7 cellular contexts compared by ENCODE assay signal in the genomic region with DNA sequence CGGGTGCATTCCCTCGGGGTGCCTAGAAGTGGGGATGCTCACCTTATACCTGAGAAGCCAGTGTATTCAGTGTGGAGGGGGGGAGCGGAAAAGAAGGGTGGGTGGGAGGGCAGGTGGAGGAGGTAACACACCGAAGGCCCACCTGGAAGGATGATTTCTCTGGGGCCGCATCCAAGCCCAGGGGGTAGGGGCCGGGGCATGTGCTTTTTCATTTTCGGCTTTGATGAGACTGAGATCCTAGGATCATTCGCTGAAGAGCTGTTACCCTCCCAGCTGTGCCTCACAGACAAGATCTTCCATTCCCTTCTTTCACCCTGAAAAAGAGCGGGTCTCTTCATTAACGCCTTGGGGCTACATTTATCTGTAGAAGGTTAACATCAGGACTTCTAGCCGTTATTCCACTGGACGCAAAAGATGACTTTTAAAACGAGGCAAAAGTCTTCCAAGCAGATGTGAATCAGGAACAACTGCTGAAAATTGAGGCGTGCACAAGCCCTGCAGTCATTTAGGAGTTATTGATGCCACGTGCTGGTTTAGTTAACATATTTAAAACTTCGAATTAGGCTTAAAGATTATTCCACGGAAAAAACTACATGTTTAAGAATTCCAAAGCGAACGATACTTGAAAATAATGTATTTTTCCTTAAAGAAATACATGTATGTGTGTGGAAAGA. TPM values are rescaled to one million over a fixed set of nuclear protein-coding genes. Genes with fewer than 3 reads are reported as not detected.
DNase-seq lines count a peak whose midpoint lies in the region; ATAC-seq and TF ChIP-seq lines count a peak whose summit lies in the region.

No MANE protein-coding gene starts in this region.

- peak overlapping the region; percentile 69 for H3K4me3 Mint-ChIP-seq in stimulated activated effector memory CD8-positive, alpha-beta T cell treated with anti-CD3 and anti-CD28 coated beads, Interleukin-12 subunit alpha, Interleukin-12 subunit beta, amount 100 ng/mL, for 72 hours

- H3K4me2 ChIP-seq in GM23248 (ENCODE audit: unreplicated experiment) (peak overlapping the region; percentile 90), hepatocyte (peak overlapping the region; percentile 92)

- no peak for ATAC-seq in stimulated activated effector memory CD8-positive, alpha-beta T cell treated with anti-CD3 and anti-CD28 coated beads, Interleukin-12 subunit alpha, Interleukin-12 subunit beta, amount 100 ng/mL, for 72 hours
- ATAC-seq in HG03442 (IDR thresholded peaks at IDR 0.05; ENCODE audit: unreplicated experiment) = no peak

- H3K9me3 Mint-ChIP-seq in stimulated activated effector memory CD8-positive, alpha-beta T cell treated with anti-CD3 and anti-CD28 coated beads, Interleukin-12 subunit alpha, Interleukin-12 subunit beta, amount 100 ng/mL, for 72 hours = no peaks in the 10 kb centered on the region

- H3K4me1 ChIP-seq in GM23248 (ENCODE audit: insufficient read depth) (peaks cover 34% of the 10 kb centered on the region), hepatocyte (ENCODE audit: insufficient read depth) (peaks cover 7% of the 10 kb centered on the region)

- WGBS in GM23248 (ENCODE audit: low coverage in 1 of 2, low lambda C conversion rate in 2 of 2, missing lambda C conversion rate in 2 of 2), 2 experiments = 0% methylated on average over 16 to 19 of the region's 19 CpGs
- WGBS in hepatocyte (ENCODE audit: low lambda C conversion rate, missing lambda C conversion rate) = 12% methylated on average over 19 of the region's 19 CpGs

- H3K79me2 ChIP-seq in GM23248 (ENCODE audit: insufficient read depth) (peaks cover 71% of the 10 kb centered on the region), hepatocyte (peaks cover 3% of the 10 kb centered on the region)

- peak overlapping the region; percentile 84 for H3K4me3 ChIP-seq in GM23248
- peak overlapping the region; percentile 95 for H3K4me3 ChIP-seq in hepatocyte

- peak overlapping the region; percentile 45 for H2AFZ ChIP-seq in GM23248
- peak overlapping the region; percentile 92 for H2AFZ ChIP-seq in hepatocyte

- H3K36me3 Mint-ChIP-seq in stimulated activated effector memory CD8-positive, alpha-beta T cell treated with anti-CD3 and anti-CD28 coated beads, Interleukin-12 subunit alpha, Interleukin-12 subunit beta, amount 100 ng/mL, for 72 hours = no peaks in the 10 kb centered on the region

- peak overlapping the region; percentile 33 for H3K27ac ChIP-seq in GM23248
- peak overlapping the region; percentile 1 for H3K27ac ChIP-seq in hepatocyte

- peak overlapping the region; percentile 68 for H3K9ac ChIP-seq in GM23248

- H3K9me2 ChIP-seq in GM23248 (ENCODE audit: insufficient read depth) (no peaks in the 10 kb centered on the region), hepatocyte (replicated peaks; ENCODE audit: insufficient read depth) (no peaks in the 10 kb centered on the region)

- H3F3A ChIP-seq in GM23248 (ENCODE audit: insufficient read depth) = peaks cover 41% of the 10 kb centered on the region

- H3K9me3 ChIP-seq in GM23248 (ENCODE audit: low read depth) (no peaks in the 10 kb centered on the region), hepatocyte (ENCODE audit: low read depth) (no peaks in the 10 kb centered on the region)

- in situ Hi-C loops in GM23248 (cut with MboI) = no loop called here

- peaks cover 13% of the 10 kb centered on the region for H3K4me1 Mint-ChIP-seq in stimulated activated effector memory CD8-positive, alpha-beta T cell treated with anti-CD3 and anti-CD28 coated beads, Interleukin-12 subunit alpha, Interleukin-12 subunit beta, amount 100 ng/mL, for 72 hours

- H3K36me3 ChIP-seq in GM23248 (ENCODE audit: low read depth) (peaks cover 13% of the 10 kb centered on the region), hepatocyte (replicated peaks; ENCODE audit: insufficient read depth, low read depth) (no peaks in the 10 kb centered on the region)

- H4K20me1 ChIP-seq in GM23248 (ENCODE audit: insufficient read depth) (peaks cover 7% of the 10 kb centered on the region; the same call in 1 of the 2 replicates), hepatocyte (ENCODE audit: insufficient read depth, poor library complexity, severe bottlenecking) (no peaks in the 10 kb centered on the region)

- H3K27ac Mint-ChIP-seq in stimulated activated effector memory CD8-positive, alpha-beta T cell treated with anti-CD3 and anti-CD28 coated beads, Interleukin-12 subunit alpha, Interleukin-12 subunit beta, amount 100 ng/mL, for 72 hours = no peak overlapping the region

- DNase-seq in GM23248 (peak; percentile 60), SW480 (ENCODE audit: low spot score) (peak; percentile 23), hepatocyte (ENCODE audit: low spot score) (no peak), KG1 (lab: John Stamatoyannopoulos, UW) (no peak)
- no peak for DNase-seq in stimulated activated effector memory CD8-positive, alpha-beta T cell treated with anti-CD3 and anti-CD28 coated beads, Interleukin-12 subunit alpha, Interleukin-12 subunit beta, amount 100 ng/mL, for 72 hours (ENCODE audit: low spot score in 2 of 2)
- no peak for DNase-seq in stimulated activated CD4-positive, alpha-beta T cell treated with anti-CD3 and anti-CD28 coated beads, Interleukin-2, amount 100 ng/mL, for 48 hours

- no peaks in the 10 kb centered on the region for H3K27me3 ChIP-seq in GM23248 (replicated peaks; ENCODE audit: insufficient read depth)
- H3K27me3 ChIP-seq in hepatocyte = peaks cover 12% of the 10 kb centered on the region

- no peak for TF ChIP-seq CTCF in hepatocyte (IDR thresholded peaks at IDR 0.05; ENCODE audit: poor library complexity)

RNA-seq across cellular contexts. Expression of a gene that starts 1.1 kb away (rescaled TPM):
- 269 and 318 TPM in 2 replicates for total RNA-seq in GM23248 (2014; rRNA removed; shearing (Covaris generic))
- polyA plus RNA-seq in GM23248 (2016; fragmentation: Nextera tagmentation; extraction: Ambion mirVana) (276 and 288 TPM in 2 replicates), hepatocyte (47.2 and 58.1 TPM in 2 replicates)
- 105 and 125 TPM in 2 replicates for total RNA-seq in hepatocyte

Comparison
In these comparisons a context has a peak if more than half of its experiments do, and no peak if none do; other contexts are left out.
1. DNase-seq: peak in GM23248 (single experiment) and SW480 (single experiment); none in hepatocyte (single experiment), stimulated activated effector memory CD8-positive, alpha-beta T cell treated with anti-CD3 and anti-CD28 coated beads, Interleukin-12 subunit alpha, Interleukin-12 subunit beta, amount 100 ng/mL, for 72 hours (0 of 2), stimulated activated CD4-positive, alpha-beta T cell treated with anti-CD3 and anti-CD28 coated beads, Interleukin-2, amount 100 ng/mL, for 48 hours (0 of 2) and KG1 (single experiment).